1 cellular context compared by ENCODE assay signal in genomic region chr11:10735532-10736465, GRCh38.
TF ChIP-seq lines count a peak whose summit lies in the region.

No MANE protein-coding gene starts in this region.

TF ChIP-seq in K562, 482 proteins besides CTCF, POLR2A, EP300 and RAD21 (continued from another document and continues in another):
- peak in 1 of 2 experiments; percentile 29 for TF ChIP-seq AFF1 (IDR thresholded peaks at IDR 0.05; ENCODE audit: low read depth in 1 of 2, partially characterized antibody in 2 of 2)
- TF ChIP-seq CBX3 (IDR thresholded peaks at IDR 0.05; ENCODE audit: borderline replicate concordance in 1 of 2, low read length in 2 of 2) = peak in 1 of 2 experiments; percentile 54; a peak in 1 of 3 replicates
- no peak for TF ChIP-seq HDAC2 (IDR thresholded peaks at IDR 0.05)
- no peak for TF ChIP-seq NR0B1 (IDR thresholded peaks at IDR 0.05; ENCODE audit: partially characterized antibody)
- TF ChIP-seq NEUROD1 (IDR thresholded peaks at IDR 0.05; ENCODE audit: borderline replicate concordance, low read depth, low read length, partially characterized antibody) = peak; percentile 30
- TF ChIP-seq HDAC3 (IDR thresholded peaks at IDR 0.05; ENCODE audit: borderline replicate concordance, partially characterized antibody) = no peak
- TF ChIP-seq CEBPB (tag; IDR thresholded peaks at IDR 0.05) = no peak
- TF ChIP-seq TCF3 (CRISPR knock-in tag; IDR thresholded peaks at IDR 0.05) = peak; percentile 37; the same call in 1 of the 2 replicates
- 0 out of 2 replicates have a peak, but pooled peaks have one; percentile 43 for TF ChIP-seq KLF6 (CRISPR knock-in tag; IDR thresholded peaks at IDR 0.05; ENCODE audit: borderline replicate concordance)
- no peak for TF ChIP-seq ETS2 (tag; IDR thresholded peaks at IDR 0.05; ENCODE audit: borderline replicate concordance, poor library complexity, severe bottlenecking)
- no peak for TF ChIP-seq E2F4 (CRISPR knock-in tag; IDR thresholded peaks at IDR 0.05; ENCODE audit: low read depth)
- TF ChIP-seq ELF1 (tag; IDR thresholded peaks at IDR 0.05) = peak; percentile 16; the same call in 1 of the 2 replicates
- TF ChIP-seq THAP12 (CRISPR knock-in tag; IDR thresholded peaks at IDR 0.05) = 0 out of 2 replicates have a peak, but pooled peaks have one; percentile 45
- TF ChIP-seq SRF (CRISPR knock-in tag; IDR thresholded peaks at IDR 0.05) = no peak
- no peak for TF ChIP-seq ZBTB2 (IDR thresholded peaks at IDR 0.05)
- TF ChIP-seq CBFA2T3 (IDR thresholded peaks at IDR 0.05) = no peak; the same call in 1 of the 2 replicates
- no peak for TF ChIP-seq HIVEP1 (CRISPR knock-in tag; IDR thresholded peaks at IDR 0.05)
- no peak for TF ChIP-seq ELF2 (CRISPR knock-in tag; IDR thresholded peaks at IDR 0.05)
- 0 out of 2 replicates have a peak, but pooled peaks have one; percentile 34 for TF ChIP-seq TCF7 (IDR thresholded peaks at IDR 0.05; ENCODE audit: borderline replicate concordance)
- peak in 1 of 2 experiments; percentile 45; a peak in 1 of 4 replicates for TF ChIP-seq TBL1XR1 (IDR thresholded peaks at IDR 0.05; ENCODE audit: low read length in 2 of 2)
- 0 out of 2 replicates have a peak, but pooled peaks have one; percentile 58 for TF ChIP-seq FOXP4 (CRISPR knock-in tag; IDR thresholded peaks at IDR 0.05; ENCODE audit: borderline replicate concordance)
- TF ChIP-seq ETV1 (tag; conservative IDR thresholded peaks at IDR 0.05; ENCODE audit: low read depth) = peak; percentile 92
- no peak for TF ChIP-seq ZNF23 (CRISPR knock-in tag; IDR thresholded peaks at IDR 0.05)
- no peak for TF ChIP-seq SRSF3 (IDR thresholded peaks at IDR 0.05; ENCODE audit: insufficient read depth, low read length)
- TF ChIP-seq ADNP (tag; IDR thresholded peaks at IDR 0.05) = no peak
- TF ChIP-seq CHD4 (IDR thresholded peaks at IDR 0.05; ENCODE audit: insufficient read depth, insufficient replicate concordance, low read depth, low read length, poor library complexity, severe bottlenecking) = no peak
- TF ChIP-seq NR2F6 (CRISPR knock-in tag; IDR thresholded peaks at IDR 0.05) = no peak
- TF ChIP-seq FOXJ2 (tag; IDR thresholded peaks at IDR 0.05) = peak; percentile 71
- TF ChIP-seq ZNF780A (CRISPR knock-in tag; IDR thresholded peaks at IDR 0.05) = no peak
- no peak for TF ChIP-seq NR2C2 (CRISPR knock-in tag; IDR thresholded peaks at IDR 0.05)
- TF ChIP-seq NR2C2 (tag; IDR thresholded peaks at IDR 0.05) = peak; percentile 64; the same call in 1 of the 2 replicates
- no peak for TF ChIP-seq ZNF778 (CRISPR knock-in tag; IDR thresholded peaks at IDR 0.05)
- peak; percentile 38 for TF ChIP-seq ARID1B (IDR thresholded peaks at IDR 0.05)
- TF ChIP-seq ZNF354B (CRISPR knock-in tag; IDR thresholded peaks at IDR 0.05) = no peak
- 0 out of 4 replicates have a peak, but pooled peaks of 1 of the 2 experiments have one; percentile 34 for TF ChIP-seq BCLAF1 (IDR thresholded peaks at IDR 0.05; ENCODE audit: borderline replicate concordance in 1 of 2, control insufficient read depth in 1 of 2, low read depth in 2 of 2, low read length in 1 of 2)
- no peak for TF ChIP-seq OTX1 (CRISPR knock-in tag; IDR thresholded peaks at IDR 0.05)
- TF ChIP-seq ATF1 (CRISPR knock-in tag; IDR thresholded peaks at IDR 0.05) = no peak
- TF ChIP-seq ATF1 (tag; IDR thresholded peaks at IDR 0.05) = peak; percentile 50
- no peak for TF ChIP-seq E2F8 (IDR thresholded peaks at IDR 0.05; ENCODE audit: low read depth, partially characterized antibody)
- TF ChIP-seq ESRRA (IDR thresholded peaks at IDR 0.05; ENCODE audit: borderline replicate concordance, low read depth) = peak; percentile 73
- no peak for TF ChIP-seq ZNF398 (CRISPR knock-in tag; IDR thresholded peaks at IDR 0.05)
